In genomic region chr19:35013047-35013819, GRCh38 we compare ENCODE assay signal across 8 cellular contexts. TPM values are rescaled to one million over a fixed set of nuclear protein-coding genes. Genes with fewer than 3 reads are reported as not detected.
A peak's percentile ranks its signal among the peaks of the same experiment; 100 is the strongest.
DNase-seq lines count a peak whose midpoint lies in the region; FAIRE-seq and TF ChIP-seq lines count a peak whose summit lies in the region.

No MANE protein-coding gene starts in this region.

- H3K36me3 ChIP-seq in prostate gland, result peaks cover 9 to 11% of the 10 kb centered on the region in 2 donors
- H3K36me3 ChIP-seq in uterus, result no peaks in the 10 kb centered on the region

- no peaks in the 10 kb centered on the region for H3K9me3 ChIP-seq in prostate gland
- no peaks in the 10 kb centered on the region for H3K9me3 ChIP-seq in uterus

- H3K4me1 ChIP-seq in prostate gland (replicated peaks) (no peaks in the 10 kb centered on the region), uterus (peaks cover 0 to 8% of the 10 kb centered on the region in 2 donors)

- FAIRE-seq in H54 (lab: Jason Lieb, UNC) (no peak), frontal cortex (lab: Jason Lieb, UNC) (no peak)

- intact Hi-C loops in prostate gland (cut with DNase I), result loop anchor here (2.0 kb wide), 1 partner anchor 40 kb away; no protein-coding TSS in a partner anchor
- intact Hi-C loops in uterus (cut with DNase I; ENCODE audit: low total_unique reads), result loop anchor here (2.0 kb wide), 1 partner anchor 46 kb away; no protein-coding TSS in a partner anchor

- TF ChIP-seq POLR2A in H54 (IDR thresholded peaks at IDR 0.05; ENCODE audit: low read depth, low read length) (no peak), prostate gland (IDR thresholded peaks at IDR 0.05) (no peak), uterus (IDR thresholded peaks at IDR 0.05) (no peak)

- DNase-seq in AG08396 (ENCODE audit: low spot score) (peak; percentile 88), H54 (ENCODE audit: insufficient read length, low spot score) (peak; percentile 64), SHP77 treated with DMSO at 0.1 percent for 48 hours (lab: John Stamatoyannopoulos, UW) (peak; percentile 16), activated gamma-delta T cell (lab: John Stamatoyannopoulos, UW) (peak; percentile 64), frontal cortex (ENCODE audit: low spot score in 2 of 2) (peak; percentile 75 to 85), prostate gland (ENCODE audit: low spot score) (peak; percentile 64), uterus (peak; percentile 67 to 80), NCI-H524 treated with DMSO at 0.1 percent for 48 hours (lab: John Stamatoyannopoulos, UW) (no peak)

- no peak overlapping the region for H3K4me3 ChIP-seq in prostate gland
- no peak overlapping the region for H3K4me3 ChIP-seq in uterus

- H3K27ac ChIP-seq in prostate gland (no peak overlapping the region), uterus (peak overlapping the region in 1 of 2 donors; percentile 26)

- 51% methylated on average over 31 of the region's 32 CpGs for WGBS in prostate gland

- TF ChIP-seq CTCF in prostate gland (IDR thresholded peaks at IDR 0.05) (peak; percentile 93 to 98 (median 96)), uterus (IDR thresholded peaks at IDR 0.05) (peak; percentile 89 to 94 (median 93))

- no peaks in the 10 kb centered on the region for H3K27me3 ChIP-seq in prostate gland (replicated peaks; ENCODE audit: insufficient read depth)
- H3K27me3 ChIP-seq in uterus, result no peaks in the 10 kb centered on the region

RNA-seq across cellular contexts. Expression of gene GRAMD1A, which starts 13.1 kb away (rescaled TPM):
- total RNA-seq in frontal cortex (29.3 TPM), prostate gland (100 to 1,000 TPM in 1 of 2 donors, 10 to 100 TPM in 1; 32.2 to 120 TPM), uterus (10 to 100 TPM; 40.0 to 89.8 (median 52.2) TPM)

RNA-seq across cellular contexts. Expression of gene SCN1B, which starts 17.0 kb away (rescaled TPM):
- total RNA-seq in frontal cortex (0.82 TPM), prostate gland (10 to 100 TPM in 1 of 2 donors, 1 to 10 TPM in 1; 9.7 to 10.6 TPM), uterus (10 to 100 TPM in 1 of 4 donors, under 1 TPM in 3; 0.26 to 15.2 (median 0.78) TPM)

RNA-seq across cellular contexts. Expression of gene HPN, which starts 28.3 kb away (rescaled TPM):
- not detected for total RNA-seq in frontal cortex
- 10 to 100 TPM; 14.8 to 22.6 TPM for total RNA-seq in prostate gland
- 1 to 10 TPM in 2 of 4 donors, under 1 TPM in 2; 0.26 to 2.7 (median 0.68) TPM for total RNA-seq in uterus

RNA-seq across cellular contexts. Expression of gene ZNF792, which starts 49.2 kb away (rescaled TPM):
- total RNA-seq in frontal cortex (13.9 TPM), prostate gland (1 to 10 TPM; 8.2 to 9.3 TPM), uterus (10 to 100 TPM in 2 of 4 donors, 1 to 10 TPM in 2; 4.4 to 16.5 (median 10.7) TPM)

Comparison
In these comparisons a context has a peak if more than half of its experiments do, and no peak if none do; other contexts are left out.
1. RNA of gene HPN, which starts 28.3 kb away (total RNA-seq): 14.8 to 22.6 TPM in prostate gland; 0.26 to 2.7 TPM in uterus and not detected in frontal cortex (single experiment); every median in the first group is over 4 times any median in the second.